Comparison of ENCODE assay signal across 2 cellular contexts in the genomic region with DNA sequence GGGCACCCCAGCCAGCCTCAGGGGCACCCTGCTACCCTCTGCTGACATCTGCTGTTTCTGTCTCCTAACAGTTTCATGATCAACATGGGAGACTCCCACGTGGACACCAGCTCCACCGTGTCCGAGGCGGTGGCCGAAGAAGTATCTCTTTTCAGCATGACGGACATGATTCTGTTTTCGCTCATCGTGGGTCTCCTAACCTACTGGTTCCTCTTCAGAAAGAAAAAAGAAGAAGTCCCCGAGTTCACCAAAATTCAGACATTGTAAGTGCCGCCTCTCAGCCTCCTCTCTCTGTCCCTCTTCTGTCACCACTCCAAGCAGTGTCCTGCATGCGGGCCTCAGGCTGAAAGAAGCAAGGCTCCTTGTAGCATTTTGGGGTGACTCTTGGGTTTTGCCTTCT.
TF ChIP-seq lines count a peak whose summit lies in the region.

No MANE protein-coding gene starts in this region.

TF ChIP-seq in HepG2, 621 proteins besides CTCF, POLR2A, EP300 and RAD21:
- TF ChIP-seq ZNF432 (CRISPR knock-in tag; IDR thresholded peaks at IDR 0.05; ENCODE audit: borderline replicate concordance) (no peak), ZNF354B (CRISPR knock-in tag; IDR thresholded peaks at IDR 0.05) (no peak), SMARCE1 (IDR thresholded peaks at IDR 0.05; ENCODE audit: borderline replicate concordance) (no peak), RBM22 (optimal IDR thresholded peaks at IDR 0.05; ENCODE audit: low read length) (no peak), ZNF788 (CRISPR knock-in tag; IDR thresholded peaks at IDR 0.05; ENCODE audit: borderline replicate concordance) (no peak)
- TF ChIP-seq, protein P1, sequence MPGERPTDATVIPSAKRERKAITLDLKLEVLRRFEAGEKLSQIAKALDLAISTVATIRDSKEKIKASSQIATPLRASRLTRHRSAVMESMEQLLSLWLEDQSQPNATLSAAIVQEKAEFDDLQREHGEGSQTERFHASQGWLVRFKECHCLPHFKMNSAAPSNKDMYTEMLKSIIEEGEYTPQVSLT (CRISPR knock-in tag; IDR thresholded peaks at IDR 0.05; ENCODE audit: borderline replicate concordance, low read depth): no peak
- TF ChIP-seq, protein P2, sequence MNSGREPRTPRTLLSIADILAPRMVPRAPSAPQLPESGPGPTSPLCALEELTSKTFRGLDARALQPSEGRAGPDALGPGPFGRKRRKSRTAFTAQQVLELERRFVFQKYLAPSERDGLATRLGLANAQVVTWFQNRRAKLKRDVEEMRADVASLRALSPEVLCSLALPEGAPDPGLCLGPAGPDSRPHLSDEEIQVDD (CRISPR knock-in tag; IDR thresholded peaks at IDR 0.05; ENCODE audit: borderline replicate concordance): no peak

TF ChIP-seq in WTC11, 78 proteins besides CTCF, POLR2A, EP300 and RAD21:
- TF ChIP-seq ZNF219 (CRISPR knock-in tag; IDR thresholded peaks at IDR 0.05; ENCODE audit: borderline replicate concordance) (no peak), JUN (CRISPR knock-in tag; IDR thresholded peaks at IDR 0.05) (no peak)
